ENCODE assay signal across 22 cellular contexts in genomic region chr17:78694805-78695531, GRCh38.
DNase-seq lines count a peak whose midpoint lies in the region; ATAC-seq, FAIRE-seq and TF ChIP-seq lines count a peak whose summit lies in the region.
"Had no signal": no experiment of that assay in that cellular context is flagged by ENCODE, and none has a peak within 500 bp of the region (broad histone marks: within the 10 kb centered on the region; RNA-seq: fewer than 3 reads in every experiment).

No MANE protein-coding gene starts in this region.

- peaks cover 97% of the 10 kb centered on the region for H3K36me3 Mint-ChIP-seq in activated T-cell treated with anti-CD3 and anti-CD28 coated beads, Interleukin-2, amount 50 U/mL, for 24 hours (ENCODE audit: low read depth)
- peaks cover 61% of the 10 kb centered on the region for H3K36me3 Mint-ChIP-seq in activated T-cell treated with anti-CD3 and anti-CD28 coated beads, Interleukin-2, amount 50 U/mL, for 4 hours (ENCODE audit: insufficient read depth)
- peaks cover 11% of the 10 kb centered on the region for H3K36me3 Mint-ChIP-seq in IgD-negative memory B cell
- H3K36me3 Mint-ChIP-seq in brain: peaks cover 92% of the 10 kb centered on the region
- peaks cover 75 to 82% of the 10 kb centered on the region in 2 donors for H3K36me3 Mint-ChIP-seq in stimulated activated naive B cell treated with anti-CD40 and anti-IgM and Interleukin-4, amounts not matched to agents 10 μg/mL and 1 μg/mL and 100 μg/mL, for 72 hours
- peaks cover 68% of the 10 kb centered on the region for H3K36me3 Mint-ChIP-seq in endothelial cell (ENCODE audit: low read depth, unreplicated experiment)

- H3K27ac Mint-ChIP-seq in activated T-cell treated with anti-CD3 and anti-CD28 coated beads, Interleukin-2, amount 50 U/mL, for 24 hours: peak overlapping the region; percentile 62
- peak overlapping the region; percentile 83 to 94 (median 92) for H3K27ac Mint-ChIP-seq in IgD-negative memory B cell
- peak overlapping the region in 3 of 5 experiments; percentile 86 to 96 (median 91) for H3K27ac Mint-ChIP-seq in brain
- peak overlapping the region; percentile 86 for H3K27ac Mint-ChIP-seq in stimulated activated naive B cell treated with anti-CD40 and anti-IgM and Interleukin-4, amounts not matched to agents 10 μg/mL and 1 μg/mL and 100 μg/mL, for 72 hours
- H3K27ac Mint-ChIP-seq in endothelial cell (ENCODE audit: unreplicated experiment): no peak overlapping the region
- H3K27ac Mint-ChIP-seq: GM23338 had no signal

- ATAC-seq in activated T-cell treated with anti-CD3 and anti-CD28 coated beads, Interleukin-2, amount 50 U/mL, for 4 hours: no peak
- peak; percentile 58 to 63 for ATAC-seq in stimulated activated naive B cell treated with anti-CD40 and anti-IgM and Interleukin-4, amounts not matched to agents 10 μg/mL and 1 μg/mL and 100 μg/mL, for 72 hours (replicated peaks)
- no peak for ATAC-seq in left lobe of liver
- ATAC-seq: A549; GM23338; SK-N-SH treated with all-trans-retinoic acid at 6 μM for 48 hours; stimulated activated naive CD8-positive, alpha-beta T cell treated with anti-CD3 and anti-CD28 coated beads, Interleukin-15, amount 100 ng/mL, for 72 hours had no signal

- TF ChIP-seq CTCF in brain (conservative IDR thresholded peaks at IDR 0.05) (no peak), endothelial cell (IDR thresholded peaks at IDR 0.05; ENCODE audit: unreplicated experiment) (no peak)

- no peak for DNase-seq in activated T-cell treated with anti-CD3 and anti-CD28 coated beads, Interleukin-2, amount 50 U/mL, for 24 hours
- DNase-seq in activated T-cell treated with anti-CD3 and anti-CD28 coated beads, Interleukin-2, amount 50 U/mL, for 4 hours: no peak
- no peak for DNase-seq in stimulated activated naive B cell treated with anti-CD40 and anti-IgM and Interleukin-4, amounts not matched to agents 10 μg/mL and 1 μg/mL and 100 μg/mL, for 72 hours
- no peak for DNase-seq in frontal cortex (ENCODE audit: low spot score in 2 of 2)
- DNase-seq in endothelial cell (ENCODE audit: low spot score): no peak
- no peak for DNase-seq in left lobe of liver (ENCODE audit: low spot score)
- DNase-seq: activated CD4-positive, alpha-beta T cell treated with anti-CD3 and anti-CD28 coated beads for 1 hour; cortex of kidney; hippocampal formation; kidney; mammary epithelial cell; NCI-H1092 treated with DMSO at 0.1 percent for 48 hours; NCI-H2081; ovary; stimulated activated naive CD8-positive, alpha-beta T cell treated with anti-CD3 and anti-CD28 coated beads, Interleukin-15, amount 100 ng/mL, for 72 hours; upper lobe of right lung had no signal

- FAIRE-seq in frontal cortex (lab: Jason Lieb, UNC): no peak
- FAIRE-seq: A549, G401.6, kidney had no signal

- no peaks in the 10 kb centered on the region for H3K9me3 Mint-ChIP-seq in activated T-cell treated with anti-CD3 and anti-CD28 coated beads, Interleukin-2, amount 50 U/mL, for 24 hours
- no peaks in the 10 kb centered on the region for H3K9me3 Mint-ChIP-seq in activated T-cell treated with anti-CD3 and anti-CD28 coated beads, Interleukin-2, amount 50 U/mL, for 4 hours
- peaks cover 0 to 2% (median 2%) of the 10 kb centered on the region in 3 donors for H3K9me3 Mint-ChIP-seq in IgD-negative memory B cell
- peaks cover 0 to 1% (median 0%) of the 10 kb centered on the region in 5 experiments for H3K9me3 Mint-ChIP-seq in brain
- no peaks in the 10 kb centered on the region for H3K9me3 Mint-ChIP-seq in stimulated activated naive B cell treated with anti-CD40 and anti-IgM and Interleukin-4, amounts not matched to agents 10 μg/mL and 1 μg/mL and 100 μg/mL, for 72 hours
- no peaks in the 10 kb centered on the region for H3K9me3 Mint-ChIP-seq in endothelial cell (ENCODE audit: unreplicated experiment)
- H3K9me3 Mint-ChIP-seq: stimulated activated naive CD8-positive, alpha-beta T cell treated with anti-CD3 and anti-CD28 coated beads, Interleukin-15, amount 100 ng/mL, for 72 hours had no signal

- H3K4me3 Mint-ChIP-seq in activated T-cell treated with anti-CD3 and anti-CD28 coated beads, Interleukin-2, amount 50 U/mL, for 24 hours: no peak overlapping the region
- no peak overlapping the region for H3K4me3 Mint-ChIP-seq in activated T-cell treated with anti-CD3 and anti-CD28 coated beads, Interleukin-2, amount 50 U/mL, for 4 hours
- H3K4me3 Mint-ChIP-seq in IgD-negative memory B cell (peak overlapping the region; percentile 35 to 88 (median 64)), brain (no peak overlapping the region), endothelial cell (ENCODE audit: unreplicated experiment) (no peak overlapping the region)
- peak overlapping the region; percentile 55 to 63 for H3K4me3 Mint-ChIP-seq in stimulated activated naive B cell treated with anti-CD40 and anti-IgM and Interleukin-4, amounts not matched to agents 10 μg/mL and 1 μg/mL and 100 μg/mL, for 72 hours
- H3K4me3 Mint-ChIP-seq: GM23338; stimulated activated naive CD8-positive, alpha-beta T cell treated with anti-CD3 and anti-CD28 coated beads, Interleukin-15, amount 100 ng/mL, for 72 hours had no signal

- H3K27me3 Mint-ChIP-seq in activated T-cell treated with anti-CD3 and anti-CD28 coated beads, Interleukin-2, amount 50 U/mL, for 24 hours: no peaks in the 10 kb centered on the region
- no peaks in the 10 kb centered on the region for H3K27me3 Mint-ChIP-seq in activated T-cell treated with anti-CD3 and anti-CD28 coated beads, Interleukin-2, amount 50 U/mL, for 4 hours (ENCODE audit: low read depth)
- peaks cover 2% of the 10 kb centered on the region for H3K27me3 Mint-ChIP-seq in IgD-negative memory B cell
- peaks cover under 1% of the 10 kb centered on the region for H3K27me3 Mint-ChIP-seq in brain
- no peaks in the 10 kb centered on the region for H3K27me3 Mint-ChIP-seq in stimulated activated naive B cell treated with anti-CD40 and anti-IgM and Interleukin-4, amounts not matched to agents 10 μg/mL and 1 μg/mL and 100 μg/mL, for 72 hours
- H3K27me3 Mint-ChIP-seq in endothelial cell (ENCODE audit: unreplicated experiment): peaks cover 1% of the 10 kb centered on the region
- H3K27me3 Mint-ChIP-seq: stimulated activated naive CD8-positive, alpha-beta T cell treated with anti-CD3 and anti-CD28 coated beads, Interleukin-15, amount 100 ng/mL, for 72 hours had no signal

- peaks cover 9% of the 10 kb centered on the region for H3K4me1 Mint-ChIP-seq in activated T-cell treated with anti-CD3 and anti-CD28 coated beads, Interleukin-2, amount 50 U/mL, for 24 hours (ENCODE audit: low read depth)
- peaks cover 8% of the 10 kb centered on the region for H3K4me1 Mint-ChIP-seq in activated T-cell treated with anti-CD3 and anti-CD28 coated beads, Interleukin-2, amount 50 U/mL, for 4 hours (ENCODE audit: low read depth)
- H3K4me1 Mint-ChIP-seq in IgD-negative memory B cell (peaks cover 47 to 52% (median 48%) of the 10 kb centered on the region in 3 donors), brain (peaks cover 13% of the 10 kb centered on the region), endothelial cell (ENCODE audit: unreplicated experiment) (no peaks in the 10 kb centered on the region)
- H3K4me1 Mint-ChIP-seq in stimulated activated naive B cell treated with anti-CD40 and anti-IgM and Interleukin-4, amounts not matched to agents 10 μg/mL and 1 μg/mL and 100 μg/mL, for 72 hours: peaks cover 49 to 78% of the 10 kb centered on the region in 2 donors
- H3K4me1 Mint-ChIP-seq: GM23338 had no signal

Comparison
In these comparisons a context has a peak if more than half of its experiments do, and no peak if none do; other contexts are left out.
1. H3K4me3 Mint-ChIP-seq: peak in IgD-negative memory B cell (4 of 4) and stimulated activated naive B cell treated with anti-CD40 and anti-IgM and Interleukin-4, amounts not matched to agents 10 μg/mL and 1 μg/mL and 100 μg/mL, for 72 hours (2 of 2); none in activated T-cell treated with anti-CD3 and anti-CD28 coated beads, Interleukin-2, amount 50 U/mL, for 24 hours (single experiment), activated T-cell treated with anti-CD3 and anti-CD28 coated beads, Interleukin-2, amount 50 U/mL, for 4 hours (single experiment), brain (0 of 5) and endothelial cell (single experiment).
2. ATAC-seq: peak in stimulated activated naive B cell treated with anti-CD40 and anti-IgM and Interleukin-4, amounts not matched to agents 10 μg/mL and 1 μg/mL and 100 μg/mL, for 72 hours (2 of 2); none in activated T-cell treated with anti-CD3 and anti-CD28 coated beads, Interleukin-2, amount 50 U/mL, for 4 hours (0 of 2) and left lobe of liver (single experiment).